9 cellular contexts compared by ENCODE assay signal in the genomic region with DNA sequence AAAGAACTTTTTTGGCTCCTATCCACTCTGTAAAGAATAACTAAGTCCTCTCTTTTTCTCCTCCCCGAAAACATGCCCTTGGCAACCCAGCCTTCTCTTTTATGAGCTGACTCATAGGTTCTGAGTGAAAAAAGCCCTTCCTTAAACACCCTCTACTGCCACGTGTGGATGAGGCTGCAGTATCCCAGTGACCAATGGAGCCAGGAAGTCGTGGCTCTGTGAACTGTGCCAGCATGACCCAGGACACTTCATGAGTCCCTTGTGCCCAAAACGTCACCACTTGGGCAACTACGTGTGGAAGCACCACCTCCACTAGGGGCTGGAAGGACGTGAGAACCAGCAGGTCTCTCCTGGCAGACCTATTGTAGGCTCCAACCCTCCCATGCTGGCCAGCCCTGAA.
DNase-seq lines count a peak whose midpoint lies in the region; FAIRE-seq and TF ChIP-seq lines count a peak whose summit lies in the region.
"Had no signal": no experiment of that assay in that cellular context is flagged by ENCODE, and none has a peak within 500 bp of the region (broad histone marks: within the 10 kb centered on the region; RNA-seq: fewer than 3 reads in every experiment).

No MANE protein-coding gene starts in this region.

- FAIRE-seq in kidney (lab: Jason Lieb, UNC): peak; percentile 88

- H3K27ac ChIP-seq in kidney (ENCODE audit: low read depth in 2 of 2, low read length in 2 of 2): peak overlapping the region; percentile 35 to 48
- peak overlapping the region; percentile 65 to 93 for H3K27ac ChIP-seq in testis
- H3K27ac ChIP-seq: VCaP had no signal

- H3K27me3 Mint-ChIP-seq in brain: peaks cover 3% of the 10 kb centered on the region

- H3K27me3 ChIP-seq in testis: no peaks in the 10 kb centered on the region

- CTCF ChIA-PET in HEK293T (lab: Yijun Ruan, JAX): interaction anchor here (0.6 to 2.3 kb wide), 2 partner anchors 60 to 955 kb away, joined by 5 to 11 read pairs; no protein-coding TSS in a partner anchor

- H3K36me3 Mint-ChIP-seq in brain: no peaks in the 10 kb centered on the region

- peak overlapping the region in 4 of 5 experiments; percentile 10 to 92 (median 85) for H3K27ac Mint-ChIP-seq in brain

- POLR2A ChIA-PET in HEK293T (lab: Yijun Ruan, JAX): no interaction called here

- H3K9me3 Mint-ChIP-seq in brain: no peaks in the 10 kb centered on the region

- no peak overlapping the region for H3K4me3 ChIP-seq in kidney (ENCODE audit: low read length in 2 of 2)
- no peak overlapping the region for H3K4me3 ChIP-seq in testis

- H3K4me1 Mint-ChIP-seq in brain: peaks cover 46% of the 10 kb centered on the region

- 53 to 57% methylated on average over 6 of the region's 6 CpGs for WGBS in testis, 2 donors

- intact Hi-C loops in kidney (cut with DNase I) (no loop called here), testis (cut with DNase I; ENCODE audit: low total_unique reads) (no loop called here)

- peaks cover 10 to 18% of the 10 kb centered on the region in 2 donors for H3K4me1 ChIP-seq in kidney (ENCODE audit: control insufficient read depth in 1 of 2, insufficient read depth in 1 of 2, low read depth in 1 of 2, low read length in 2 of 2)
- peaks cover 29% of the 10 kb centered on the region for H3K4me1 ChIP-seq in testis

- DNase-seq in HEK293T (ENCODE audit: extremely low spot score): peak; percentile 9
- peak; percentile 91 for DNase-seq in kidney
- peak; percentile 73 for DNase-seq in testis
- DNase-seq in iPS-NIHi7 (ENCODE audit: extremely low spot score): no peak
- no peak for DNase-seq in COLO668 (lab: John Stamatoyannopoulos, UW; ENCODE audit: unreplicated experiment)
- DNase-seq in retina: no peak
- DNase-seq in activated effector memory CD4-positive, alpha-beta T cell treated with Interleukin-2 at 50 U/mL for 16 hours: no peak

- H3K9me3 ChIP-seq in kidney (ENCODE audit: control insufficient read depth in 1 of 2, low read length in 2 of 2) (no peaks in the 10 kb centered on the region), testis (no peaks in the 10 kb centered on the region)

- TF ChIP-seq CTCF in brain (conservative IDR thresholded peaks at IDR 0.05) (no peak), kidney (IDR thresholded peaks at IDR 0.05; ENCODE audit: borderline replicate concordance, extremely low read depth, insufficient read depth) (no peak), testis (IDR thresholded peaks at IDR 0.05) (peak in 1 of 3 experiments; percentile 9)

- peak overlapping the region in 1 of 5 experiments; percentile 29 for H3K4me3 Mint-ChIP-seq in brain

- H3K36me3 ChIP-seq in kidney (ENCODE audit: control insufficient read depth in 1 of 2, insufficient read depth in 2 of 2, low read length in 2 of 2): no peaks in the 10 kb centered on the region
- H3K36me3 ChIP-seq in testis (ENCODE audit: low read depth, missing control alignments): no peaks in the 10 kb centered on the region

- H3K9ac ChIP-seq in kidney (ENCODE audit: low read length in 2 of 2): no peak overlapping the region

- no peak for TF ChIP-seq POLR2A in testis (IDR thresholded peaks at IDR 0.05)

TF ChIP-seq in HEK293T, 16 proteins besides CTCF, POLR2A, EP300 and RAD21:
- TF ChIP-seq TARDBP (IDR thresholded peaks at IDR 0.05) (no peak), CTBP1 (IDR thresholded peaks at IDR 0.05; ENCODE audit: borderline replicate concordance) (no peak), SUZ12 (IDR thresholded peaks at IDR 0.05) (no peak), FOXA1 (IDR thresholded peaks at IDR 0.05) (no peak), LEF1 (IDR thresholded peaks at IDR 0.05; ENCODE audit: borderline replicate concordance) (no peak), ELF4 (IDR thresholded peaks at IDR 0.05) (no peak), SP1 (IDR thresholded peaks at IDR 0.05) (no peak), HDGF (IDR thresholded peaks at IDR 0.05; ENCODE audit: borderline replicate concordance) (no peak)

Comparison
In these comparisons a context has a peak if more than half of its experiments do, and no peak if none do; other contexts are left out.
1. DNase-seq: peak in HEK293T (single experiment), kidney (single experiment) and testis (single experiment); none in iPS-NIHi7 (single experiment), COLO668 (single experiment), retina (single experiment) and activated effector memory CD4-positive, alpha-beta T cell treated with Interleukin-2 at 50 U/mL for 16 hours (single experiment).